Comparison of ENCODE assay signal across 1 cellular context in the genomic region with DNA sequence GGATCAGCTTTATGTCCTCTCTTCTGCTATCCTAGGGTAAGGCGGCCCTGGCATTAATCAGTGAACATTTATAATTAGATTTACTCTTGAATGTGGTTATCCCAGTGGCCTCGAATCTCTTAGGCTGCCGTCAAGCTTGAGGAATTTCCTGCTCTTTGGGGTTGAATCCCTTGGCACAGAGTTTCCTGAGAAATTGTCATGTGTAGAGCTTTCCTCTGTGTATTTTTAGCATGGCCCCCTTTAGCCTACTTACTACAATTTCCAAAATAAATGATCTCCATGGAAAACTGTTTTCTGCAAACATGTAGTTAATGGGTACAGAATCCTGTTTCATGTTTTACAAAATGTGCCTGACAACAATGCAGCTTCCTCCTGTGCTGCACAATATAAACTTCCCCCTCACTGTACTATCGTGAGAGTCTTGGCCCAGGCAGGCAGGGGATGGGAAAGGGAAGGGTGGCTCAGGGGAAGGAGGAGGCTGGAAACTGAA.
A peak's percentile ranks its signal among the peaks of the same experiment; 100 is the strongest.
TF ChIP-seq lines count a peak whose summit lies in the region.

No MANE protein-coding gene starts in this region.

TF ChIP-seq in SK-N-SH treated with all-trans-retinoic acid at 6 μM for 48 hours, 23 proteins besides CTCF, POLR2A, EP300 and RAD21 (continued from another document):
- TF ChIP-seq, protein P1, sequence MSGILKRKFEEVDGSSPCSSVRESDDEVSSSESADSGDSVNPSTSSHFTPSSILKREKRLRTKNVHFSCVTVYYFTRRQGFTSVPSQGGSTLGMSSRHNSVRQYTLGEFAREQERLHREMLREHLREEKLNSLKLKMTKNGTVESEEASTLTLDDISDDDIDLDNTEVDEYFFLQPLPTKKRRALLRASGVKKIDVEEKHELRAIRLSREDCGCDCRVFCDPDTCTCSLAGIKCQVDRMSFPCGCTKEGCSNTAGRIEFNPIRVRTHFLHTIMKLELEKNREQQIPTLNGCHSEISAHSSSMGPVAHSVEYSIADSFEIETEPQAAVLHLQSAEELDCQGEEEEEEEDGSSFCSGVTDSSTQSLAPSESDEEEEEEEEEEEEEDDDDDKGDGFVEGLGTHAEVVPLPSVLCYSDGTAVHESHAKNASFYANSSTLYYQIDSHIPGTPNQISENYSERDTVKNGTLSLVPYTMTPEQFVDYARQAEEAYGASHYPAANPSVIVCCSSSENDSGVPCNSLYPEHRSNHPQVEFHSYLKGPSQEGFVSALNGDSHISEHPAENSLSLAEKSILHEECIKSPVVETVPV (CRISPR knock-in tag; IDR thresholded peaks at IDR 0.05) = no peak
- TF ChIP-seq TOX (CRISPR knock-in tag; IDR thresholded peaks at IDR 0.05; ENCODE audit: borderline replicate concordance) (no peak), ISL1 (CRISPR knock-in tag; IDR thresholded peaks at IDR 0.05) (peak; percentile 70), ESRRG (CRISPR knock-in tag; IDR thresholded peaks at IDR 0.05) (no peak), BACH2 (CRISPR knock-in tag; IDR thresholded peaks at IDR 0.05; ENCODE audit: borderline replicate concordance) (no peak), GLIS3 (CRISPR knock-in tag; IDR thresholded peaks at IDR 0.05) (no peak), ZNF70 (CRISPR knock-in tag; IDR thresholded peaks at IDR 0.05) (no peak)
TF ChIP-seq in SK-N-SH treated with all-trans-retinoic acid at 6 μM for 48 hours: peak in this region for 3.
